ENCODE assay signal across 24 cellular contexts in genomic region chr3:133135303-133135702, GRCh38.
DNase-seq lines count a peak whose midpoint lies in the region; FAIRE-seq lines count a peak whose summit lies in the region.
"Had no signal": no experiment of that assay in that cellular context is flagged by ENCODE, and none has a peak within 500 bp of the region (broad histone marks: within the 10 kb centered on the region; RNA-seq: fewer than 3 reads in every experiment).

No MANE protein-coding gene starts in this region.

- DNase-seq in Ammon's horn (ENCODE audit: low spot score) (peak; percentile 40), DMS79 treated with DMSO at 0.1 percent for 48 hours (lab: John Stamatoyannopoulos, UW) (peak; percentile 97), NCI-H2081 (lab: John Stamatoyannopoulos, UW) (peak; percentile 33 to 84), NCI-H748 treated with DMSO at 0.1 percent for 48 hours (lab: John Stamatoyannopoulos, UW) (peak; percentile 80), cortex of kidney (lab: John Stamatoyannopoulos, UW) (no peak), frontal cortex (ENCODE audit: low spot score in 2 of 2) (no peak), AG08396 (ENCODE audit: low spot score) (no peak), Kasumi-1 (lab: John Stamatoyannopoulos, UW) (no peak)
- DNase-seq: activated CD4-positive, alpha-beta T cell treated with anti-CD3 and anti-CD28 coated beads for 36 hours; activated naive CD4-positive, alpha-beta T cell; activated T-cell treated with anti-CD3 and anti-CD28 coated beads, Interleukin-2, amount 50 U/mL, for 48 hours; brain microvascular endothelial cell; DMS153; effector CD4-positive, alpha-beta T cell; GM23248; heart left ventricle; left cardiac atrium; mammary epithelial cell; NCI-H2029; pancreas; Peyer's patch; SJCRH30; stimulated activated naive B cell treated with anti-CD40 and anti-IgM and Interleukin-4, amounts not matched to agents 10 μg/mL and 1 μg/mL and 100 μg/mL, for 72 hours had no signal

- FAIRE-seq in frontal cortex (lab: Jason Lieb, UNC) = no peak
- FAIRE-seq: G401.6, pancreas had no signal

Comparison
In these comparisons a context has a peak if more than half of its experiments do, and no peak if none do; other contexts are left out.
1. DNase-seq: peak in Ammon's horn (single experiment), DMS79 treated with DMSO at 0.1 percent for 48 hours (single experiment), NCI-H2081 (2 of 2) and NCI-H748 treated with DMSO at 0.1 percent for 48 hours (single experiment); none in cortex of kidney (single experiment), frontal cortex (0 of 2), AG08396 (single experiment) and Kasumi-1 (0 of 2).